1 cellular context compared by ENCODE assay signal in the genomic region with DNA sequence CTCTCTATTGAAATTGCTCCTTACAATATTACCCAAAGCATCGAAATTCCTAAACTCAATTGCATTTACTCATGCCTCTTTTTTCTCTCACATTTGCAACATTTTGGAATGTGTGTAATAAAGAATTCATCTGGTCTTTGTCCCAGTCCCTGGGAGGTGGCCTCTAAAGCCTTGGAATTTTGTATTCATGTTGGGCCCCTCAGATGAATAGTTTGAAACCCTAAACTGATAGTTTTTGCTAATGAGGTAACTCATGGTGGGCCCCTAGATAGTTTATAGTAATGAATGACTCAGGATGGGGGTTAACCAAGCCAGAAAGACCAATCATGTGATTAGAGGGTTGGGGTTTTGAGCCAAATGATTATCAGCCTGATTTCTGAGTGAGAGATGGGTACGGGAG.
TF ChIP-seq lines count a peak whose summit lies in the region.

No MANE protein-coding gene starts in this region.

TF ChIP-seq in GM23338, 12 proteins besides CTCF, POLR2A, EP300 and RAD21 (continued from another document):
- TF ChIP-seq ZNF462 (CRISPR knock-in tag; IDR thresholded peaks at IDR 0.05) = no peak
- TF ChIP-seq STAT1 (IDR thresholded peaks at IDR 0.05; ENCODE audit: unreplicated experiment) = no peak
- TF ChIP-seq CREB1 (CRISPR knock-in tag; IDR thresholded peaks at IDR 0.05; ENCODE audit: low read depth) = no peak
- TF ChIP-seq JUNB (IDR thresholded peaks at IDR 0.05; ENCODE audit: unreplicated experiment) = no peak
- no peak for TF ChIP-seq EZH2phosphoT487 (IDR thresholded peaks at IDR 0.05; ENCODE audit: unreplicated experiment)
- no peak for TF ChIP-seq POLR2AphosphoS5 (IDR thresholded peaks at IDR 0.05; ENCODE audit: low read depth)
- TF ChIP-seq NANOG (IDR thresholded peaks at IDR 0.05; ENCODE audit: borderline replicate concordance) = no peak
- TF ChIP-seq, protein P1, sequence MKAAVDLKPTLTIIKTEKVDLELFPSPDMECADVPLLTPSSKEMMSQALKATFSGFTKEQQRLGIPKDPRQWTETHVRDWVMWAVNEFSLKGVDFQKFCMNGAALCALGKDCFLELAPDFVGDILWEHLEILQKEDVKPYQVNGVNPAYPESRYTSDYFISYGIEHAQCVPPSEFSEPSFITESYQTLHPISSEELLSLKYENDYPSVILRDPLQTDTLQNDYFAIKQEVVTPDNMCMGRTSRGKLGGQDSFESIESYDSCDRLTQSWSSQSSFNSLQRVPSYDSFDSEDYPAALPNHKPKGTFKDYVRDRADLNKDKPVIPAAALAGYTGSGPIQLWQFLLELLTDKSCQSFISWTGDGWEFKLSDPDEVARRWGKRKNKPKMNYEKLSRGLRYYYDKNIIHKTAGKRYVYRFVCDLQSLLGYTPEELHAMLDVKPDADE (IDR thresholded peaks at IDR 0.05) = no peak
- no peak for TF ChIP-seq EZH2 (IDR thresholded peaks at IDR 0.05; ENCODE audit: low read depth, unreplicated experiment)
